14 cellular contexts compared by ENCODE assay signal in genomic region chr20:49635171-49635570, GRCh38.
DNase-seq lines count a peak whose midpoint lies in the region; ATAC-seq and TF ChIP-seq lines count a peak whose summit lies in the region.
"Had no signal": no experiment of that assay in that cellular context is flagged by ENCODE, and none has a peak within 500 bp of the region (broad histone marks: within the 10 kb centered on the region; RNA-seq: fewer than 3 reads in every experiment).

No MANE protein-coding gene starts in this region.

- no peaks in the 10 kb centered on the region for H3K27me3 Mint-ChIP-seq in MCF 10A (ENCODE audit: insufficient read depth, unreplicated experiment)
- H3K27me3 Mint-ChIP-seq in nephron (ENCODE audit: low read depth), result peaks cover 4% of the 10 kb centered on the region
- H3K27me3 Mint-ChIP-seq in T-cell, result no peaks in the 10 kb centered on the region
- H3K27me3 Mint-ChIP-seq: activated naive CD8-positive, alpha-beta T cell treated with anti-CD3 and anti-CD28 coated beads, Interleukin-2, amount 50 U/mL, for 24 hours; dendritic cell treated with granulocyte-macrophage colony-stimulating factor and Interleukin-4, amounts not matched to agents 40 ng/mL and 50 ng/mL, for 4 days had no signal

- H3K9me3 Mint-ChIP-seq in MCF 10A (ENCODE audit: unreplicated experiment), result no peaks in the 10 kb centered on the region
- no peaks in the 10 kb centered on the region for H3K9me3 Mint-ChIP-seq in nephron
- no peaks in the 10 kb centered on the region for H3K9me3 Mint-ChIP-seq in T-cell
- H3K9me3 Mint-ChIP-seq: activated naive CD8-positive, alpha-beta T cell treated with anti-CD3 and anti-CD28 coated beads, Interleukin-2, amount 50 U/mL, for 24 hours; dendritic cell treated with granulocyte-macrophage colony-stimulating factor and Interleukin-4, amounts not matched to agents 40 ng/mL and 50 ng/mL, for 4 days; WTC11 had no signal

- H3K4me3 Mint-ChIP-seq in MCF 10A (ENCODE audit: unreplicated experiment), result no peak overlapping the region
- peak overlapping the region in 1 of 3 experiments; percentile 16 for H3K4me3 Mint-ChIP-seq in nephron
- H3K4me3 Mint-ChIP-seq in T-cell, result no peak overlapping the region
- H3K4me3 Mint-ChIP-seq: activated naive CD8-positive, alpha-beta T cell treated with anti-CD3 and anti-CD28 coated beads, Interleukin-2, amount 50 U/mL, for 24 hours; dendritic cell treated with granulocyte-macrophage colony-stimulating factor and Interleukin-4, amounts not matched to agents 40 ng/mL and 50 ng/mL, for 4 days; WTC11 had no signal

- no peak for TF ChIP-seq POLR2A in breast epithelium (IDR thresholded peaks at IDR 0.05)
- TF ChIP-seq POLR2A in gastroesophageal sphincter (IDR thresholded peaks at IDR 0.05), result no peak
- TF ChIP-seq POLR2A in uterus (IDR thresholded peaks at IDR 0.05), result no peak

- H3K4me1 ChIP-seq in breast epithelium (peaks cover 4 to 6% of the 10 kb centered on the region in 2 donors), gastroesophageal sphincter (peaks cover 0 to 15% (median 3%) of the 10 kb centered on the region in 3 donors), uterus (no peaks in the 10 kb centered on the region)

- H3K27ac ChIP-seq in breast epithelium (peak overlapping the region; percentile 36 to 43), gastroesophageal sphincter (peak overlapping the region in 3 of 4 donors; percentile 3 to 43 (median 31)), uterus (peak overlapping the region; percentile 63 to 74)
- H3K27ac ChIP-seq: SK-N-MC had no signal

- WGBS in gastroesophageal sphincter (ENCODE audit: low coverage in 1 of 2), 2 donors, result 30 to 76% methylated on average over 3 to 9 of the region's 16 CpGs

- H3K36me3 Mint-ChIP-seq in MCF 10A (ENCODE audit: insufficient read depth, unreplicated experiment) (peaks cover 79% of the 10 kb centered on the region), nephron (ENCODE audit: low read depth) (peaks cover 65% of the 10 kb centered on the region), T-cell (peaks cover 41% of the 10 kb centered on the region)

- no peak for TF ChIP-seq CTCF in breast epithelium (IDR thresholded peaks at IDR 0.05)
- no peak for TF ChIP-seq CTCF in MCF 10A (IDR thresholded peaks at IDR 0.05; ENCODE audit: unreplicated experiment)
- no peak for TF ChIP-seq CTCF in gastroesophageal sphincter (IDR thresholded peaks at IDR 0.05)
- TF ChIP-seq CTCF in nephron (IDR thresholded peaks at IDR 0.05; ENCODE audit: unreplicated experiment in 3 of 3), result no peak
- no peak for TF ChIP-seq CTCF in uterus (IDR thresholded peaks at IDR 0.05)

- H3K9me3 ChIP-seq in breast epithelium (no peaks in the 10 kb centered on the region), gastroesophageal sphincter (no peaks in the 10 kb centered on the region), uterus (no peaks in the 10 kb centered on the region)

- no peaks in the 10 kb centered on the region for H3K4me1 Mint-ChIP-seq in MCF 10A (ENCODE audit: insufficient read depth, unreplicated experiment)
- H3K4me1 Mint-ChIP-seq in nephron, result peaks cover 48% of the 10 kb centered on the region
- H3K4me1 Mint-ChIP-seq in T-cell, result peaks cover 0 to 3% (median 0%) of the 10 kb centered on the region in 3 donors

- intact Hi-C loops in breast epithelium (cut with DNase I; ENCODE audit: low total_unique reads) (no loop called here), MCF 10A (cut with micrococcal nuclease) (no loop called here), uterus (cut with DNase I; ENCODE audit: low total_unique reads) (no loop called here)

- BruUV-seq in MCF 10A (replicated peaks; lab: Mats Ljungman, UMichigan), result no TSS peak

- H3K36me3 ChIP-seq in breast epithelium (no peaks in the 10 kb centered on the region), gastroesophageal sphincter (peaks cover 0 to 64% of the 10 kb centered on the region in 2 donors), uterus (no peaks in the 10 kb centered on the region)

- ATAC-seq in gastroesophageal sphincter (no peak), T-cell (replicated peaks in 1 of 4) (no peak)
- ATAC-seq: activated naive CD8-positive, alpha-beta T cell treated with anti-CD3 and anti-CD28 coated beads, Interleukin-2, amount 50 U/mL, for 24 hours; WTC11 had no signal

- POLR2A ChIA-PET in MCF 10A (lab: Yijun Ruan, JAX), result interaction anchor here (0.8 kb wide), 1 partner anchor 178 kb away, joined by 4 read pairs; the partner anchor contains the start of gene SLC9A8
- POLR2A ChIA-PET in T-cell (lab: Charles Lee), result no interaction called here

- H3K27ac Mint-ChIP-seq in MCF 10A (ENCODE audit: low read depth, unreplicated experiment) (no peak overlapping the region), nephron (peak overlapping the region; percentile 76 to 80 (median 78)), T-cell (no peak overlapping the region)
- H3K27ac Mint-ChIP-seq: activated naive CD8-positive, alpha-beta T cell treated with anti-CD3 and anti-CD28 coated beads, Interleukin-2, amount 50 U/mL, for 24 hours; dendritic cell treated with granulocyte-macrophage colony-stimulating factor and Interleukin-4, amounts not matched to agents 40 ng/mL and 50 ng/mL, for 4 days; WTC11 had no signal

- TF ChIP-seq EP300 in gastroesophageal sphincter (IDR thresholded peaks at IDR 0.05), result no peak

- CTCF ChIA-PET in MCF 10A (lab: Yijun Ruan, JAX) (interaction anchor here (0.7 to 1.3 kb wide), 5 partner anchors 23 to 448 kb away, joined by 3 to 7 read pairs (median 5); no protein-coding TSS in a partner anchor), T-cell (lab: Charles Lee) (no interaction called here)

- H3K4me3 ChIP-seq in breast epithelium (no peak overlapping the region), gastroesophageal sphincter (no peak overlapping the region), uterus (no peak overlapping the region)
- H3K4me3 ChIP-seq: SK-N-MC had no signal

- H3K27me3 ChIP-seq in breast epithelium (no peaks in the 10 kb centered on the region), gastroesophageal sphincter (no peaks in the 10 kb centered on the region), uterus (no peaks in the 10 kb centered on the region)

- DNase-seq in breast epithelium (ENCODE audit: low spot score in 2 of 2), result no peak
- DNase-seq in MCF 10A (ENCODE audit: unreplicated experiment), result no peak
- peak; percentile 66 to 79 for DNase-seq in uterus
- DNase-seq in 8988T, result no peak
- DNase-seq in T-cell, result no peak
- DNase-seq in activated CD8-positive, alpha-beta memory T cell treated with anti-CD3 and anti-CD28 coated beads for 24 hours, result no peak
- DNase-seq: activated CD8-positive, alpha-beta memory T cell treated with anti-CD3 and anti-CD28 coated beads, Interleukin-2, amount 50 U/mL, for 48 hours; activated naive CD8-positive, alpha-beta T cell treated with anti-CD3 and anti-CD28 coated beads, Interleukin-2, amount 50 U/mL, for 24 hours; H7 had no signal

Comparison
In these comparisons a context has a peak if more than half of its experiments do, and no peak if none do; other contexts are left out.
1. DNase-seq: peak in uterus (2 of 2); none in breast epithelium (0 of 2), MCF 10A (single experiment), 8988T (single experiment), T-cell (0 of 34) and activated CD8-positive, alpha-beta memory T cell treated with anti-CD3 and anti-CD28 coated beads for 24 hours (single experiment).
2. H3K27ac Mint-ChIP-seq: peak in nephron (3 of 3); none in MCF 10A (single experiment) and T-cell (0 of 2).
3. Peak in every context shown above with its lines, with median percentiles within 50 percentile points of each other: H3K27ac ChIP-seq.